In genomic region chr3:42880601-42881451, GRCh38 we compare ENCODE assay signal across 1 cellular context.
TF ChIP-seq lines count a peak whose summit lies in the region.

No MANE protein-coding gene starts in this region.

TF ChIP-seq in H1, 55 proteins besides CTCF, POLR2A, EP300 and RAD21:
- TF ChIP-seq SP2 (IDR thresholded peaks at IDR 0.05; ENCODE audit: low read length), result no peak
- TF ChIP-seq ASH2L (IDR thresholded peaks at IDR 0.05; ENCODE audit: low read length), result peak; percentile 70
- TF ChIP-seq YY1 (IDR thresholded peaks at IDR 0.05; ENCODE audit: low read depth, low read length), result peak; percentile 67; the same call in 1 of the 2 replicates
- no peak for TF ChIP-seq CHD1 (IDR thresholded peaks at IDR 0.05; ENCODE audit: low read depth, low read length)
- TF ChIP-seq BRCA1 (IDR thresholded peaks at IDR 0.05; ENCODE audit: low read depth, low read length), result no peak
- no peak; the same call in 1 of the 2 replicates for TF ChIP-seq CEBPB (IDR thresholded peaks at IDR 0.05; ENCODE audit: low read depth, low read length)
- TF ChIP-seq GABPA (IDR thresholded peaks at IDR 0.05; ENCODE audit: borderline replicate concordance, insufficient read depth, low read length), result peak; percentile 51; the same call in 1 of the 2 replicates
- TF ChIP-seq ATF3 (IDR thresholded peaks at IDR 0.05; ENCODE audit: insufficient read depth, low read depth, low read length), result no peak
- TF ChIP-seq SP4 (IDR thresholded peaks at IDR 0.05; ENCODE audit: low read length), result 0 out of 2 replicates have a peak, but pooled peaks have one; percentile 21
- no peak for TF ChIP-seq HDAC2 (IDR thresholded peaks at IDR 0.05; ENCODE audit: borderline replicate concordance in 1 of 2, low read depth in 2 of 2, low read length in 2 of 2)
- TF ChIP-seq GTF2F1 (IDR thresholded peaks at IDR 0.05; ENCODE audit: borderline replicate concordance, low read depth, low read length), result no peak
- no peak for TF ChIP-seq ZNF274 (IDR thresholded peaks at IDR 0.05; ENCODE audit: borderline replicate concordance, extremely low read depth, low read length)
- TF ChIP-seq RNF2 (IDR thresholded peaks at IDR 0.05; ENCODE audit: borderline replicate concordance, low read depth, low read length, missing control alignments, poor library complexity, severe bottlenecking), result no peak
- TF ChIP-seq TAF1 (IDR thresholded peaks at IDR 0.05; ENCODE audit: low read depth, low read length), result peak; percentile 53; the same call in 1 of the 2 replicates
- TF ChIP-seq NANOG (IDR thresholded peaks at IDR 0.05; ENCODE audit: insufficient read depth, low read depth, low read length, poor library complexity, severe bottlenecking), result no peak
- peak in 1 of 2 experiments; percentile 47; a peak in 1 of 4 replicates for TF ChIP-seq SIN3A (conservative IDR thresholded peaks at IDR 0.05 in 1 of 2, IDR thresholded peaks at IDR 0.05 in 1 of 2; ENCODE audit: low read depth in 1 of 2, low read length in 2 of 2)
- no peak for TF ChIP-seq SIRT6 (IDR thresholded peaks at IDR 0.05; ENCODE audit: low read length)
- no peak for TF ChIP-seq USF2 (IDR thresholded peaks at IDR 0.05; ENCODE audit: low read length)
- no peak for TF ChIP-seq CHD2 (IDR thresholded peaks at IDR 0.05; ENCODE audit: low read length)
- TF ChIP-seq SAP30 (IDR thresholded peaks at IDR 0.05; ENCODE audit: insufficient read depth, insufficient replicate concordance, low read length), result no peak
- TF ChIP-seq SIX5 (IDR thresholded peaks at IDR 0.05; ENCODE audit: low read depth, low read length), result no peak
- TF ChIP-seq SUZ12 (IDR thresholded peaks at IDR 0.05; ENCODE audit: low read length), result no peak
- TF ChIP-seq EGR1 (IDR thresholded peaks at IDR 0.05; ENCODE audit: borderline replicate concordance, low read depth, low read length), result no peak
- TF ChIP-seq CBX8 (IDR thresholded peaks at IDR 0.05; ENCODE audit: borderline replicate concordance, low read depth, low read length), result no peak
- peak; percentile 69 for TF ChIP-seq KDM4A (IDR thresholded peaks at IDR 0.05; ENCODE audit: low read depth, low read length, severe bottlenecking)
- no peak for TF ChIP-seq ATF2 (IDR thresholded peaks at IDR 0.05; ENCODE audit: low read length)
- TF ChIP-seq RFX5 (IDR thresholded peaks at IDR 0.05; ENCODE audit: borderline replicate concordance, low read depth, low read length), result no peak
- TF ChIP-seq BACH1 (IDR thresholded peaks at IDR 0.05; ENCODE audit: low read length), result no peak
- TF ChIP-seq PHF8 (conservative IDR thresholded peaks at IDR 0.05; ENCODE audit: low read depth, low read length), result 0 out of 2 replicates have a peak, but pooled peaks have one; percentile 38
- TF ChIP-seq MAX (IDR thresholded peaks at IDR 0.05), result peak; percentile 66; the same call in 1 of the 2 replicates
- no peak for TF ChIP-seq JUND (IDR thresholded peaks at IDR 0.05; ENCODE audit: low read length)
- TF ChIP-seq TBP (IDR thresholded peaks at IDR 0.05; ENCODE audit: low read depth, low read length), result no peak
- TF ChIP-seq TCF12 (IDR thresholded peaks at IDR 0.05; ENCODE audit: low read depth, low read length), result no peak
- TF ChIP-seq JUN (IDR thresholded peaks at IDR 0.05; ENCODE audit: low read depth, low read length), result no peak
- TF ChIP-seq BCL11A (IDR thresholded peaks at IDR 0.05; ENCODE audit: low read depth in 2 of 2, low read length in 2 of 2), result no peak
- TF ChIP-seq EZH2 (IDR thresholded peaks at IDR 0.05; ENCODE audit: low read depth, low read length, severe bottlenecking), result no peak
- TF ChIP-seq CTBP2 (IDR thresholded peaks at IDR 0.05; ENCODE audit: borderline replicate concordance, insufficient read depth, insufficient read length, low read length), result no peak
- peak; percentile 37 for TF ChIP-seq CREB1 (IDR thresholded peaks at IDR 0.05)
- no peak for TF ChIP-seq TEAD4 (IDR thresholded peaks at IDR 0.05; ENCODE audit: low read depth, low read length)
- TF ChIP-seq TAF7 (optimal IDR thresholded peaks at IDR 0.05; ENCODE audit: borderline replicate concordance, low read depth, low read length), result no peak
- no peak for TF ChIP-seq NRF1 (IDR thresholded peaks at IDR 0.05; ENCODE audit: low read depth, low read length)
- no peak for TF ChIP-seq RBBP5 (IDR thresholded peaks at IDR 0.05; ENCODE audit: borderline replicate concordance, low read depth, low read length)
- TF ChIP-seq E2F6 (IDR thresholded peaks at IDR 0.05), result peak; percentile 49; the same call in 1 of the 2 replicates
- TF ChIP-seq POLR2AphosphoS5 (IDR thresholded peaks at IDR 0.05; ENCODE audit: low read depth, low read length), result peak; percentile 25; the same call in 1 of the 2 replicates
- TF ChIP-seq FOSL1 (IDR thresholded peaks at IDR 0.05; ENCODE audit: insufficient read depth, low read depth, low read length), result no peak
- no peak for TF ChIP-seq RXRA (IDR thresholded peaks at IDR 0.05; ENCODE audit: insufficient read depth, low read depth, low read length)
- no peak for TF ChIP-seq KDM5A (IDR thresholded peaks at IDR 0.05; ENCODE audit: low read length)
